Comparison of ENCODE assay signal across 32 cellular contexts in genomic region chr2:9364373-9364772, GRCh38.
"Had no signal": no experiment of that assay in that cellular context is flagged by ENCODE, and none has a peak within 500 bp of the region (broad histone marks: within the 10 kb centered on the region; RNA-seq: fewer than 3 reads in every experiment).

No MANE protein-coding gene starts in this region.

- H3K27me3 ChIP-seq: ascending aorta, SJCRH30 had no signal

- H3K36me3 Mint-ChIP-seq: activated CD8-positive, alpha-beta memory T cell treated with anti-CD3 and anti-CD28 coated beads, Interleukin-2, amount 10 ng/mL, durations not matched to agents 7 days and 5 days; activated naive CD8-positive, alpha-beta T cell treated with anti-CD3 and anti-CD28 coated beads for 36 hours had no signal

- H3K4me3 Mint-ChIP-seq: activated CD4-positive, alpha-beta memory T cell treated with anti-CD3 and anti-CD28 coated beads, Interleukin-2, amount 10 ng/mL, durations not matched to agents 7 days and 5 days; activated CD8-positive, alpha-beta memory T cell treated with anti-CD3 and anti-CD28 coated beads, Interleukin-2, amount 10 ng/mL, durations not matched to agents 7 days and 5 days; activated naive CD8-positive, alpha-beta T cell treated with anti-CD3 and anti-CD28 coated beads for 36 hours had no signal

- H3K4me3 ChIP-seq: ascending aorta, SJCRH30, SK-N-MC had no signal

- H3K27ac Mint-ChIP-seq: activated CD4-positive, alpha-beta memory T cell treated with anti-CD3 and anti-CD28 coated beads, Interleukin-2, amount 10 ng/mL, durations not matched to agents 7 days and 5 days; activated CD8-positive, alpha-beta memory T cell treated with anti-CD3 and anti-CD28 coated beads, Interleukin-2, amount 10 ng/mL, durations not matched to agents 7 days and 5 days; activated naive CD8-positive, alpha-beta T cell treated with anti-CD3 and anti-CD28 coated beads for 36 hours had no signal

- DNase-seq: activated CD4-positive, alpha-beta memory T cell treated with anti-CD3 and anti-CD28 coated beads, Interleukin-2, amount 10 ng/mL, durations not matched to agents 7 days and 5 days; activated CD4-positive, alpha-beta T cell treated with anti-CD3 and anti-CD28 coated beads for 1 hour; activated CD4-positive, alpha-beta T cell treated with anti-CD3 and anti-CD28 coated beads for 48 hours; activated CD4-positive, CD25-positive, alpha-beta regulatory T cell; activated CD8-positive, alpha-beta memory T cell treated with anti-CD3 and anti-CD28 coated beads for 24 hours; activated CD8-positive, alpha-beta memory T cell treated with anti-CD3 and anti-CD28 coated beads, Interleukin-2, amount 10 ng/mL, durations not matched to agents 7 days and 5 days; activated CD8-positive, alpha-beta memory T cell treated with anti-CD3 and anti-CD28 coated beads, Interleukin-2, amount 50 U/mL, for 48 hours; activated effector memory CD4-positive, alpha-beta T cell treated with anti-CD3 and anti-CD28 coated beads, Interleukin-2, amount 50 U/mL, for 16 hours; activated naive CD4-positive, alpha-beta T cell; activated naive CD4-positive, alpha-beta T cell treated with anti-CD3 and anti-CD28 coated beads, Interleukin-2, amount 50 U/mL, for 16 hours; activated naive CD8-positive, alpha-beta T cell treated with anti-CD3 and anti-CD28 coated beads for 36 hours; activated T-cell treated with anti-CD3 and anti-CD28 coated beads, Interleukin-2, amount 50 U/mL, for 48 hours; amniotic stem cell; Karpas-422; NCI-H1105; NCI-H1417 treated with DMSO at 0.1 percent for 48 hours; NCI-H187 treated with DMSO at 0.1 percent for 48 hours; NCI-H2081 treated with DMSO at 0.1 percent for 48 hours; NCI-H226; NCI-H446 treated with DMSO at 0.1 percent for 48 hours; NCI-H524; NCI-H69; SHP77; SJCRH30; SW 1271; T-helper 1 cell; T-helper 2 cell; T-helper 9 cell had no signal

- H3K4me1 ChIP-seq: ascending aorta, SJCRH30 had no signal

- H3K27ac ChIP-seq: SJCRH30, SK-N-MC, VCaP had no signal

- ATAC-seq: activated CD8-positive, alpha-beta memory T cell treated with anti-CD3 and anti-CD28 coated beads, Interleukin-2, amount 10 ng/mL, durations not matched to agents 7 days and 5 days; Panc1 had no signal

- H3K4me1 Mint-ChIP-seq: activated CD4-positive, alpha-beta memory T cell treated with anti-CD3 and anti-CD28 coated beads, Interleukin-2, amount 10 ng/mL, durations not matched to agents 7 days and 5 days; activated CD8-positive, alpha-beta memory T cell treated with anti-CD3 and anti-CD28 coated beads, Interleukin-2, amount 10 ng/mL, durations not matched to agents 7 days and 5 days; activated naive CD8-positive, alpha-beta T cell treated with anti-CD3 and anti-CD28 coated beads for 36 hours had no signal

- H3K9me3 Mint-ChIP-seq: activated CD4-positive, alpha-beta memory T cell treated with anti-CD3 and anti-CD28 coated beads, Interleukin-2, amount 10 ng/mL, durations not matched to agents 7 days and 5 days; activated naive CD8-positive, alpha-beta T cell treated with anti-CD3 and anti-CD28 coated beads for 36 hours had no signal

- H3K9me3 ChIP-seq: ascending aorta, SJCRH30 had no signal
